ENCODE assay signal across 28 cellular contexts in genomic region chr10:129320340-129320739, GRCh38.
"Had no signal": no experiment of that assay in that cellular context is flagged by ENCODE, and none has a peak within 500 bp of the region (broad histone marks: within the 10 kb centered on the region; RNA-seq: fewer than 3 reads in every experiment).

No MANE protein-coding gene starts in this region.

- H3K36me3 Mint-ChIP-seq: mesothelial cell of epicardium; natural killer cell treated with Interleukin-12 subunit alpha and Interleukin-12 subunit beta and Interleukin-15 and Interleukin-18, amount 100 ng/mL, for 72 hours; stimulated activated effector memory CD8-positive, alpha-beta T cell treated with anti-CD3 and anti-CD28 coated beads, Interleukin-12 subunit alpha, Interleukin-12 subunit beta, amount 100 ng/mL, for 72 hours; type B pancreatic cell had no signal

- ATAC-seq: effector memory CD8-positive, alpha-beta T cell; gastroesophageal sphincter; heart left ventricle; left lobe of liver; mucosa of descending colon; natural killer cell treated with Interleukin-12 subunit alpha and Interleukin-12 subunit beta and Interleukin-15 and Interleukin-18, amount 100 ng/mL, for 72 hours; sciatic nerve; stimulated activated effector memory CD8-positive, alpha-beta T cell treated with anti-CD3 and anti-CD28 coated beads, Interleukin-12 subunit alpha, Interleukin-12 subunit beta, amount 100 ng/mL, for 72 hours had no signal

- DNase-seq: effector memory CD8-positive, alpha-beta T cell; esophagus squamous epithelium; foreskin fibroblast; heart left ventricle; kidney; mesenchymal stem cell; mucosa of descending colon; naive B cell; stimulated activated CD4-positive, alpha-beta T cell treated with anti-CD3 and anti-CD28 coated beads, Interleukin-2, amount 100 ng/mL, for 24 hours; stimulated activated CD4-positive, alpha-beta T cell treated with anti-CD3 and anti-CD28 coated beads, Interleukin-4, amount 100 ng/mL, for 24 hours; stimulated activated naive CD4-positive, alpha-beta T cell treated with Interleukin-2 at 50 U/mL for 16 hours; stomach; thyroid gland had no signal

- H3K27ac Mint-ChIP-seq: effector memory CD8-positive, alpha-beta T cell; mesothelial cell of epicardium; naive B cell; natural killer cell treated with Interleukin-12 subunit alpha and Interleukin-12 subunit beta and Interleukin-15 and Interleukin-18, amount 100 ng/mL, for 72 hours; progenitor cell of endocrine pancreas; stimulated activated effector memory CD8-positive, alpha-beta T cell treated with anti-CD3 and anti-CD28 coated beads, Interleukin-12 subunit alpha, Interleukin-12 subunit beta, amount 100 ng/mL, for 72 hours; type B pancreatic cell had no signal

- H3K9ac ChIP-seq: parathyroid adenoma had no signal

- H3K4me3 ChIP-seq: coronary artery, esophagus squamous epithelium, gastroesophageal sphincter, heart left ventricle, hepatocyte, lung, mucosa of descending colon, right atrium auricular region, stomach, thyroid gland had no signal

- H3K9me3 ChIP-seq: neutrophil, thyroid gland had no signal

- H3K27me3 Mint-ChIP-seq: effector memory CD8-positive, alpha-beta T cell; naive B cell had no signal

- H3K36me3 ChIP-seq: esophagus squamous epithelium, gastroesophageal sphincter, heart left ventricle, neutrophil, right atrium auricular region, stomach, thyroid gland had no signal

- H2AFZ ChIP-seq: hepatocyte, parathyroid adenoma had no signal

- H3K4me1 ChIP-seq: esophagus squamous epithelium, gastroesophageal sphincter, parathyroid adenoma, right atrium auricular region, stomach, thyroid gland had no signal

- H3K4me1 Mint-ChIP-seq: naive B cell; stimulated activated effector memory CD8-positive, alpha-beta T cell treated with anti-CD3 and anti-CD28 coated beads, Interleukin-12 subunit alpha, Interleukin-12 subunit beta, amount 100 ng/mL, for 72 hours had no signal

- H3K4me2 ChIP-seq: hepatocyte had no signal

- H3K4me3 Mint-ChIP-seq: effector memory CD8-positive, alpha-beta T cell; mesothelial cell of epicardium; naive B cell; natural killer cell treated with Interleukin-12 subunit alpha and Interleukin-12 subunit beta and Interleukin-15 and Interleukin-18, amount 100 ng/mL, for 72 hours; neural crest cell; stimulated activated effector memory CD8-positive, alpha-beta T cell treated with anti-CD3 and anti-CD28 coated beads, Interleukin-12 subunit alpha, Interleukin-12 subunit beta, amount 100 ng/mL, for 72 hours; type B pancreatic cell had no signal

- H3K79me2 ChIP-seq: hepatocyte, parathyroid adenoma had no signal

- H3K27me3 ChIP-seq: esophagus squamous epithelium, hepatocyte, neutrophil, right atrium auricular region, thyroid gland had no signal

- H3K27ac ChIP-seq: coronary artery, esophagus squamous epithelium, gastroesophageal sphincter, heart left ventricle, hepatocyte, neutrophil, parathyroid adenoma, right atrium auricular region, stomach, thyroid gland had no signal

- H3K9me3 Mint-ChIP-seq: natural killer cell treated with Interleukin-12 subunit alpha and Interleukin-12 subunit beta and Interleukin-15 and Interleukin-18, amount 100 ng/mL, for 72 hours had no signal
